In the genomic region with DNA sequence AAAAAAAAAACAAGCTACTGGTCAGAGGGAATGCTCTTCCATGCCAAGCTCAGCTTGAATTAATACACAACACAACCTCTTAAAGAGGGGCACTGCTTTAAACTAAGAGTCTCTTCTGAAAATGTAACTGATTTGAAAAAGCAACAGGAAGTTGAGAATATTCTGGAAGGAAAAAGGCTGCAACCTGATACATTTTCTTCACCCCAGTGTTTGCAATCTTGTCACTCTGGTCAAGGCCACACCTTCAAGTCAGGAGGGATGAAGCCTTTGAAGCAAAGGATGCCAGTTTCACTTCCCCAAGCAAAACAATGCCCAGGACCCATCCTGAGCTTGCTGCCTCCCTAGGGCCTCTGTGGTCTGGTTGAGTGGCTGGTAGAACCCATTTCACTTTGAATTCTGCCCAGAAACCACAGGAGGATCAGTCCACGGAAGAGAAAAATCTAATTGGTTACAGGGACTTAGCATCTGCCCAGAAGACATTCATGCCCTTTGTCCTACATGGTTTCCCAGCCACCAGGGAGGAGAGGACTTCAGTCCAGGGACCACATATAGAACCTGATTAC, we compare ENCODE assay signal across 8 cellular contexts.
DNase-seq lines count a peak whose midpoint lies in the region; ATAC-seq lines count a peak whose summit lies in the region.

No MANE protein-coding gene starts in this region.

- CTCF ChIA-PET in activated CD4-positive, alpha-beta T cell treated with anti-CD3 and anti-CD28 coated beads for 36 hours (lab: Charles Lee): no interaction called here

- POLR2A ChIA-PET in activated CD4-positive, alpha-beta T cell treated with anti-CD3 and anti-CD28 coated beads for 36 hours (lab: Charles Lee): no interaction called here

- intact Hi-C loops in activated CD4-positive, alpha-beta T cell treated with anti-CD3 and anti-CD28 coated beads for 36 hours (cut with DNase I, micrococcal nuclease): no loop called here

- no peak overlapping the region for H3K27ac Mint-ChIP-seq in memory B cell
- no peak overlapping the region for H3K27ac Mint-ChIP-seq in activated CD4-positive, alpha-beta T cell treated with anti-CD3 and anti-CD28 coated beads for 36 hours
- H3K27ac Mint-ChIP-seq in natural killer cell treated with Interleukin-12 subunit alpha and Interleukin-12 subunit beta and Interleukin-15 and Interleukin-18, amount 100 ng/mL, for 72 hours: no peak overlapping the region

- H3K27me3 Mint-ChIP-seq in memory B cell: peaks cover 6% of the 10 kb centered on the region
- H3K27me3 Mint-ChIP-seq in activated CD4-positive, alpha-beta T cell treated with anti-CD3 and anti-CD28 coated beads for 36 hours: no peaks in the 10 kb centered on the region
- peaks cover 14 to 16% of the 10 kb centered on the region in 2 donors for H3K27me3 Mint-ChIP-seq in natural killer cell treated with Interleukin-12 subunit alpha and Interleukin-12 subunit beta and Interleukin-15 and Interleukin-18, amount 100 ng/mL, for 72 hours

- no peak overlapping the region for H3K4me3 Mint-ChIP-seq in memory B cell
- H3K4me3 Mint-ChIP-seq in activated CD4-positive, alpha-beta T cell treated with anti-CD3 and anti-CD28 coated beads for 36 hours: no peak overlapping the region
- H3K4me3 Mint-ChIP-seq in natural killer cell treated with Interleukin-12 subunit alpha and Interleukin-12 subunit beta and Interleukin-15 and Interleukin-18, amount 100 ng/mL, for 72 hours: no peak overlapping the region

- H3K9me3 Mint-ChIP-seq in memory B cell: peaks cover 3% of the 10 kb centered on the region
- no peaks in the 10 kb centered on the region for H3K9me3 Mint-ChIP-seq in activated CD4-positive, alpha-beta T cell treated with anti-CD3 and anti-CD28 coated beads for 36 hours (ENCODE audit: low read depth)
- H3K9me3 Mint-ChIP-seq in natural killer cell treated with Interleukin-12 subunit alpha and Interleukin-12 subunit beta and Interleukin-15 and Interleukin-18, amount 100 ng/mL, for 72 hours: no peaks in the 10 kb centered on the region

- H3K4me1 Mint-ChIP-seq in memory B cell: no peaks in the 10 kb centered on the region
- H3K4me1 Mint-ChIP-seq in activated CD4-positive, alpha-beta T cell treated with anti-CD3 and anti-CD28 coated beads for 36 hours: no peaks in the 10 kb centered on the region
- no peaks in the 10 kb centered on the region for H3K4me1 Mint-ChIP-seq in natural killer cell treated with Interleukin-12 subunit alpha and Interleukin-12 subunit beta and Interleukin-15 and Interleukin-18, amount 100 ng/mL, for 72 hours (ENCODE audit: low read depth in 2 of 2)

- DNase-seq in NOMO-1 (lab: John Stamatoyannopoulos, UW; ENCODE audit: unreplicated experiment in 2 of 2) (peak; percentile 5 to 40), memory B cell (ENCODE audit: low spot score in 2 of 2) (no peak), DMS53 treated with DMSO at 0.1 percent for 48 hours (lab: John Stamatoyannopoulos, UW; ENCODE audit: unreplicated experiment) (no peak), SKM-1 treated with dmso at 0.1 percent for 144 hours (lab: John Stamatoyannopoulos, UW; ENCODE audit: unreplicated experiment) (no peak)
- no peak for DNase-seq in activated CD4-positive, alpha-beta T cell treated with anti-CD3 and anti-CD28 coated beads for 36 hours
- DNase-seq in natural killer cell treated with Interleukin-12 subunit alpha and Interleukin-12 subunit beta and Interleukin-15 and Interleukin-18, amount 100 ng/mL, for 72 hours (ENCODE audit: low spot score): no peak

- ATAC-seq in GM18867 (IDR thresholded peaks at IDR 0.05; ENCODE audit: unreplicated experiment) (peak; percentile 79), HG02798 (IDR thresholded peaks at IDR 0.05; ENCODE audit: poor library complexity, unreplicated experiment) (peak; percentile 65), memory B cell (ENCODE audit: low read depth) (peak; percentile 60)
- no peak for ATAC-seq in activated CD4-positive, alpha-beta T cell treated with anti-CD3 and anti-CD28 coated beads for 36 hours
- no peak for ATAC-seq in natural killer cell treated with Interleukin-12 subunit alpha and Interleukin-12 subunit beta and Interleukin-15 and Interleukin-18, amount 100 ng/mL, for 72 hours

- no peaks in the 10 kb centered on the region for H3K36me3 Mint-ChIP-seq in memory B cell
- H3K36me3 Mint-ChIP-seq in activated CD4-positive, alpha-beta T cell treated with anti-CD3 and anti-CD28 coated beads for 36 hours (ENCODE audit: low read depth): no peaks in the 10 kb centered on the region
- H3K36me3 Mint-ChIP-seq in natural killer cell treated with Interleukin-12 subunit alpha and Interleukin-12 subunit beta and Interleukin-15 and Interleukin-18, amount 100 ng/mL, for 72 hours: no peaks in the 10 kb centered on the region

Comparison
In these comparisons a context has a peak if more than half of its experiments do, and no peak if none do; other contexts are left out.
1. ATAC-seq: peak in GM18867 (single experiment), HG02798 (single experiment) and memory B cell (single experiment); none in activated CD4-positive, alpha-beta T cell treated with anti-CD3 and anti-CD28 coated beads for 36 hours (single experiment) and natural killer cell treated with Interleukin-12 subunit alpha and Interleukin-12 subunit beta and Interleukin-15 and Interleukin-18, amount 100 ng/mL, for 72 hours (0 of 2).
2. DNase-seq: peak in NOMO-1 (2 of 2); none in memory B cell (0 of 2), activated CD4-positive, alpha-beta T cell treated with anti-CD3 and anti-CD28 coated beads for 36 hours (single experiment), DMS53 treated with DMSO at 0.1 percent for 48 hours (single experiment), SKM-1 treated with dmso at 0.1 percent for 144 hours (single experiment) and natural killer cell treated with Interleukin-12 subunit alpha and Interleukin-12 subunit beta and Interleukin-15 and Interleukin-18, amount 100 ng/mL, for 72 hours (single experiment).